Comparison of ENCODE assay signal across 1 cellular context in genomic region chr15:62850318-62850717, GRCh38.
A peak's percentile ranks its signal among the peaks of the same experiment; 100 is the strongest.
TF ChIP-seq lines count a peak whose summit lies in the region.

No MANE protein-coding gene starts in this region.

TF ChIP-seq in liver, 16 proteins besides CTCF, POLR2A, EP300 and RAD21:
- peak; percentile 45 for TF ChIP-seq MAX (IDR thresholded peaks at IDR 0.05)
- peak in 1 of 2 donors; percentile 15 for TF ChIP-seq RXRA (IDR thresholded peaks at IDR 0.05)
- peak; percentile 20 for TF ChIP-seq SP1 (IDR thresholded peaks at IDR 0.05)
- peak; percentile 8 to 18 for TF ChIP-seq HNF4A (conservative IDR thresholded peaks at IDR 0.05)
- TF ChIP-seq HNF4G (IDR thresholded peaks at IDR 0.05) = no peak
- no peak for TF ChIP-seq FOXA1 (IDR thresholded peaks at IDR 0.05)
- TF ChIP-seq ATF3 (IDR thresholded peaks at IDR 0.05) = no peak
- no peak for TF ChIP-seq YY1 (IDR thresholded peaks at IDR 0.05)
- TF ChIP-seq GABPA (IDR thresholded peaks at IDR 0.05 in 1 of 2, conservative IDR thresholded peaks at IDR 0.05 in 1 of 2) = no peak
- TF ChIP-seq EGR1 (IDR thresholded peaks at IDR 0.05; ENCODE audit: low read depth in 2 of 2) = no peak
- TF ChIP-seq ZBTB33 (IDR thresholded peaks at IDR 0.05) = no peak
TF ChIP-seq in liver: peak in this region for 4.
